In genomic region chrX:153627675-153628111, GRCh38 we compare ENCODE assay signal across 1 cellular context.
A peak's percentile ranks its signal among the peaks of the same experiment; 100 is the strongest.
TF ChIP-seq lines count a peak whose summit lies in the region.

No MANE protein-coding gene starts in this region.

TF ChIP-seq in HepG2, 621 proteins besides CTCF, POLR2A, EP300 and RAD21 (continued from another document and continues in another):
- peak; percentile 74; the same call in 1 of the 2 replicates for TF ChIP-seq ZHX1 (CRISPR knock-in tag; IDR thresholded peaks at IDR 0.05; ENCODE audit: low read depth)
- TF ChIP-seq HMG20A (CRISPR knock-in tag; IDR thresholded peaks at IDR 0.05; ENCODE audit: borderline replicate concordance): peak; percentile 69
- peak; percentile 74; the same call in 1 of the 2 replicates for TF ChIP-seq ZNF574 (CRISPR knock-in tag; IDR thresholded peaks at IDR 0.05)
- TF ChIP-seq ZNF792 (CRISPR knock-in tag; IDR thresholded peaks at IDR 0.05): peak; percentile 55; the same call in 1 of the 2 replicates
- no peak for TF ChIP-seq ZNF382 (CRISPR knock-in tag; IDR thresholded peaks at IDR 0.05; ENCODE audit: borderline replicate concordance)
- no peak for TF ChIP-seq GRHL1 (CRISPR knock-in tag; conservative IDR thresholded peaks at IDR 0.05)
- no peak for TF ChIP-seq HNRNPK (IDR thresholded peaks at IDR 0.05; ENCODE audit: low read depth, low read length, poor library complexity, severe bottlenecking)
- TF ChIP-seq ZBTB43 (CRISPR knock-in tag; conservative IDR thresholded peaks at IDR 0.05): 0 out of 2 replicates have a peak, but pooled peaks have one; percentile 73
- no peak for TF ChIP-seq RFXAP (CRISPR knock-in tag; IDR thresholded peaks at IDR 0.05; ENCODE audit: borderline replicate concordance)
- TF ChIP-seq ZFP36L2 (CRISPR knock-in tag; IDR thresholded peaks at IDR 0.05): no peak
- no peak for TF ChIP-seq ZNF10 (CRISPR knock-in tag; IDR thresholded peaks at IDR 0.05; ENCODE audit: borderline replicate concordance, low read depth)
- TF ChIP-seq ZKSCAN8 (CRISPR knock-in tag; IDR thresholded peaks at IDR 0.05; ENCODE audit: borderline replicate concordance): 0 out of 2 replicates have a peak, but pooled peaks have one; percentile 22
- TF ChIP-seq ZNF577 (CRISPR knock-in tag; IDR thresholded peaks at IDR 0.05; ENCODE audit: borderline replicate concordance, low read depth): no peak
- no peak for TF ChIP-seq ZNF337 (CRISPR knock-in tag; IDR thresholded peaks at IDR 0.05; ENCODE audit: borderline replicate concordance, low read depth)
- no peak for TF ChIP-seq HCFC1 (IDR thresholded peaks at IDR 0.05; ENCODE audit: low read depth, low read length)
- no peak for TF ChIP-seq MXD3 (CRISPR knock-in tag; IDR thresholded peaks at IDR 0.05)
- peak; percentile 72 for TF ChIP-seq PHF21A (CRISPR knock-in tag; IDR thresholded peaks at IDR 0.05)
- TF ChIP-seq GZF1 (CRISPR knock-in tag; IDR thresholded peaks at IDR 0.05): no peak
- 0 out of 2 replicates have a peak, but pooled peaks have one; percentile 65 for TF ChIP-seq RNF219 (CRISPR knock-in tag; IDR thresholded peaks at IDR 0.05)
- no peak for TF ChIP-seq HNF4G (IDR thresholded peaks at IDR 0.05; ENCODE audit: borderline replicate concordance, low read depth, low read length)
- peak; percentile 36; the same call in 1 of the 2 replicates for TF ChIP-seq HNF4G (CRISPR knock-in tag; IDR thresholded peaks at IDR 0.05; ENCODE audit: borderline replicate concordance, low read depth)
- no peak for TF ChIP-seq CBX1 (IDR thresholded peaks at IDR 0.05; ENCODE audit: low read depth)
- no peak for TF ChIP-seq JARID2 (CRISPR knock-in tag; IDR thresholded peaks at IDR 0.05; ENCODE audit: insufficient replicate concordance)
- TF ChIP-seq ATM (IDR thresholded peaks at IDR 0.05; ENCODE audit: borderline replicate concordance): no peak
- no peak for TF ChIP-seq HNF1B (CRISPR knock-in tag; IDR thresholded peaks at IDR 0.05)
- peak; percentile 64; the same call in 1 of the 2 replicates for TF ChIP-seq ZNF124 (CRISPR knock-in tag; IDR thresholded peaks at IDR 0.05)
- peak; percentile 41; the same call in 1 of the 3 replicates for TF ChIP-seq MXI1 (IDR thresholded peaks at IDR 0.05; ENCODE audit: borderline replicate concordance, low read depth, low read length)
- TF ChIP-seq SKIL (CRISPR knock-in tag; IDR thresholded peaks at IDR 0.05; ENCODE audit: borderline replicate concordance): peak; percentile 68; the same call in 1 of the 2 replicates
- TF ChIP-seq ZNF468 (CRISPR knock-in tag; IDR thresholded peaks at IDR 0.05): no peak
- TF ChIP-seq GATAD1 (CRISPR knock-in tag; IDR thresholded peaks at IDR 0.05): no peak; the same call in 1 of the 2 replicates
- TF ChIP-seq RARA (CRISPR knock-in tag; IDR thresholded peaks at IDR 0.05): peak; percentile 86
- TF ChIP-seq ZFP62 (CRISPR knock-in tag; IDR thresholded peaks at IDR 0.05): no peak
- no peak for TF ChIP-seq ZNF383 (CRISPR knock-in tag; IDR thresholded peaks at IDR 0.05; ENCODE audit: borderline replicate concordance)
- peak; percentile 63; the same call in 1 of the 2 replicates for TF ChIP-seq ZNF639 (CRISPR knock-in tag; conservative IDR thresholded peaks at IDR 0.05)
- TF ChIP-seq SRSF9 (IDR thresholded peaks at IDR 0.05; ENCODE audit: borderline replicate concordance, insufficient read depth, low read depth, low read length, poor library complexity, severe bottlenecking): no peak
- no peak for TF ChIP-seq ZNF282 (IDR thresholded peaks at IDR 0.05; ENCODE audit: partially characterized antibody)
- TF ChIP-seq ZFP90 (CRISPR knock-in tag; IDR thresholded peaks at IDR 0.05; ENCODE audit: borderline replicate concordance): no peak
- TF ChIP-seq ZNF549 (CRISPR knock-in tag; IDR thresholded peaks at IDR 0.05): no peak
- peak; percentile 82; the same call in 1 of the 2 replicates for TF ChIP-seq ZNF232 (CRISPR knock-in tag; IDR thresholded peaks at IDR 0.05; ENCODE audit: borderline replicate concordance)
- TF ChIP-seq BORCS8-MEF2B (CRISPR knock-in tag; IDR thresholded peaks at IDR 0.05): no peak; the same call in none of the 2 replicates
- no peak for TF ChIP-seq MIXL1 (CRISPR knock-in tag; IDR thresholded peaks at IDR 0.05)
- no peak for TF ChIP-seq ZNF230 (CRISPR knock-in tag; IDR thresholded peaks at IDR 0.05)
- TF ChIP-seq ZSCAN22 (CRISPR knock-in tag; IDR thresholded peaks at IDR 0.05): no peak; the same call in 1 of the 2 replicates
- TF ChIP-seq NCOA5 (CRISPR knock-in tag; IDR thresholded peaks at IDR 0.05): no peak
